Comparison of ENCODE assay signal across 3 cellular contexts in genomic region chr6:14462135-14462905, GRCh38.
TF ChIP-seq lines count a peak whose summit lies in the region.

No MANE protein-coding gene starts in this region.

TF ChIP-seq in HepG2, 621 proteins besides CTCF, POLR2A, EP300 and RAD21:
- TF ChIP-seq ZNF12 (CRISPR knock-in tag; IDR thresholded peaks at IDR 0.05) (peak; percentile 65; the same call in 1 of the 2 replicates), ATF7 (IDR thresholded peaks at IDR 0.05) (no peak), ATF7 (CRISPR knock-in tag; IDR thresholded peaks at IDR 0.05) (no peak)

TF ChIP-seq in HEK293, 187 proteins besides CTCF, POLR2A, EP300 and RAD21:
- 0 out of 2 replicates have a peak, but pooled peaks have one; percentile 31 for TF ChIP-seq EGR2 (tag by site-specific recombination; IDR thresholded peaks at IDR 0.05; ENCODE audit: low read depth)
- TF ChIP-seq MZF1 (tag by site-specific recombination; IDR thresholded peaks at IDR 0.05; ENCODE audit: borderline replicate concordance): no peak

TF ChIP-seq in K562, 482 proteins besides CTCF, POLR2A, EP300 and RAD21:
- TF ChIP-seq RERE (CRISPR knock-in tag; IDR thresholded peaks at IDR 0.05; ENCODE audit: borderline replicate concordance): no peak
- TF ChIP-seq ZNF512 (tag; IDR thresholded peaks at IDR 0.05): peak; percentile 51
- TF ChIP-seq ZNF12 (CRISPR knock-in tag; IDR thresholded peaks at IDR 0.05): peak; percentile 94
TF ChIP-seq in K562: peak in this region for 2.
